ENCODE assay signal across 1 cellular context in the genomic region with DNA sequence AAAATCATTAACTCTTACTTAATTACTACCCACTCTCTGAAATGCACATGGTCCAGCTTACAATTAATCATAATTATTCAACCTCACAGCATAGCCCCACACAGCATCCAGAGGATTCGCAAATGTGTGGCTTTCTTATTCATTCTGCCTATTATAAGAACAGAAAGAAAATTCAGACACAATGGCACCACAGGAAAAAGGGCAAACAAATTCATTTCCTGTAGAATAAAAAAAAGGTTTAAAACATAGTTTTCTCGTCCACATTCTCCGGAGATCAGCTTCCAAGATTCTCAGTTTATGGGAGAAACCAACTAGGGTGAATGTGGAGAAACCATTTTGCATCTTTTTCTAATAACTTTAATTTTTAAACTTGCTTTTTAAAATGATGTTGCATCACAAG.
TF ChIP-seq lines count a peak whose summit lies in the region.

No MANE protein-coding gene starts in this region.

TF ChIP-seq in GM23338, 12 proteins besides CTCF, POLR2A, EP300 and RAD21 (continued from another document):
- TF ChIP-seq, protein P1, sequence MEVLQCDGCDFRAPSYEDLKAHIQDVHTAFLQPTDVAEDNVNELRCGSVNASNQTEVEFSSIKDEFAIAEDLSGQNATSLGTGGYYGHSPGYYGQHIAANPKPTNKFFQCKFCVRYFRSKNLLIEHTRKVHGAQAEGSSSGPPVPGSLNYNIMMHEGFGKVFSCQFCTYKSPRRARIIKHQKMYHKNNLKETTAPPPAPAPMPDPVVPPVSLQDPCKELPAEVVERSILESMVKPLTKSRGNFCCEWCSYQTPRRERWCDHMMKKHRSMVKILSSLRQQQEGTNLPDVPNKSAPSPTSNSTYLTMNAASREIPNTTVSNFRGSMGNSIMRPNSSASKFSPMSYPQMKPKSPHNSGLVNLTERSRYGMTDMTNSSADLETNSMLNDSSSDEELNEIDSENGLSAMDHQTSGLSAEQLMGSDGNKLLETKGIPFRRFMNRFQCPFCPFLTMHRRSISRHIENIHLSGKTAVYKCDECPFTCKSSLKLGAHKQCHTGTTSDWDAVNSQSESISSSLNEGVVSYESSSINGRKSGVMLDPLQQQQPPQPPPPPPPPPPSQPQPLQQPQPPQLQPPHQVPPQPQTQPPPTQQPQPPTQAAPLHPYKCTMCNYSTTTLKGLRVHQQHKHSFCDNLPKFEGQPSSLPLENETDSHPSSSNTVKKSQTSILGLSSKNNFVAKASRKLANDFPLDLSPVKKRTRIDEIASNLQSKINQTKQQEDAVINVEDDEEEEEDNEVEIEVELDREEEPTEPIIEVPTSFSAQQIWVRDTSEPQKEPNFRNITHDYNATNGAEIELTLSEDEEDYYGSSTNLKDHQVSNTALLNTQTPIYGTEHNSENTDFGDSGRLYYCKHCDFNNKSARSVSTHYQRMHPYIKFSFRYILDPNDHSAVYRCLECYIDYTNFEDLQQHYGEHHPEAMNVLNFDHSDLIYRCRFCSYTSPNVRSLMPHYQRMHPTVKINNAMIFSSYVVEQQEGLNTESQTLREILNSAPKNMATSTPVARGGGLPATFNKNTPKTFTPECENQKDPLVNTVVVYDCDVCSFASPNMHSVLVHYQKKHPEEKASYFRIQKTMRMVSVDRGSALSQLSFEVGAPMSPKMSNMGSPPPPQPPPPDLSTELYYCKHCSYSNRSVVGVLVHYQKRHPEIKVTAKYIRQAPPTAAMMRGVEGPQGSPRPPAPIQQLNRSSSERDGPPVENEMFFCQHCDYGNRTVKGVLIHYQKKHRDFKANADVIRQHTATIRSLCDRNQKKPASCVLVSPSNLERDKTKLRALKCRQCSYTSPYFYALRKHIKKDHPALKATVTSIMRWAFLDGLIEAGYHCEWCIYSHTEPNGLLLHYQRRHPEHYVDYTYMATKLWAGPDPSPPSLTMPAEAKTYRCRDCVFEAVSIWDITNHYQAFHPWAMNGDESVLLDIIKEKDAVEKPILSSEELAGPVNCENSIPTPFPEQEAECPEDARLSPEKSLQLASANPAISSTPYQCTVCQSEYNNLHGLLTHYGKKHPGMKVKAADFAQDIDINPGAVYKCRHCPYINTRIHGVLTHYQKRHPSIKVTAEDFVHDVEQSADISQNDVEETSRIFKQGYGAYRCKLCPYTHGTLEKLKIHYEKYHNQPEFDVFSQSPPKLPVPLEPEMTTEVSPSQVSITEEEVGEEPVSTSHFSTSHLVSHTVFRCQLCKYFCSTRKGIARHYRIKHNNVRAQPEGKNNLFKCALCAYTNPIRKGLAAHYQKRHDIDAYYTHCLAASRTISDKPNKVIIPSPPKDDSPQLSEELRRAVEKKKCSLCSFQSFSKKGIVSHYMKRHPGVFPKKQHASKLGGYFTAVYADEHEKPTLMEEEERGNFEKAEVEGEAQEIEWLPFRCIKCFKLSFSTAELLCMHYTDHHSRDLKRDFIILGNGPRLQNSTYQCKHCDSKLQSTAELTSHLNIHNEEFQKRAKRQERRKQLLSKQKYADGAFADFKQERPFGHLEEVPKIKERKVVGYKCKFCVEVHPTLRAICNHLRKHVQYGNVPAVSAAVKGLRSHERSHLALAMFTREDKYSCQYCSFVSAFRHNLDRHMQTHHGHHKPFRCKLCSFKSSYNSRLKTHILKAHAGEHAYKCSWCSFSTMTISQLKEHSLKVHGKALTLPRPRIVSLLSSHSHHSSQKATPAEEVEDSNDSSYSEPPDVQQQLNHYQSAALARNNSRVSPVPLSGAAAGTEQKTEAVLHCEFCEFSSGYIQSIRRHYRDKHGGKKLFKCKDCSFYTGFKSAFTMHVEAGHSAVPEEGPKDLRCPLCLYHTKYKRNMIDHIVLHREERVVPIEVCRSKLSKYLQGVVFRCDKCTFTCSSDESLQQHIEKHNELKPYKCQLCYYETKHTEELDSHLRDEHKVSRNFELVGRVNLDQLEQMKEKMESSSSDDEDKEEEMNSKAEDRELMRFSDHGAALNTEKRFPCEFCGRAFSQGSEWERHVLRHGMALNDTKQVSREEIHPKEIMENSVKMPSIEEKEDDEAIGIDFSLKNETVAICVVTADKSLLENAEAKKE (CRISPR knock-in tag; IDR thresholded peaks at IDR 0.05), result no peak
- no peak for TF ChIP-seq EZH2phosphoT487 (IDR thresholded peaks at IDR 0.05; ENCODE audit: unreplicated experiment)
TF ChIP-seq in GM23338: peak in this region for 0.
